In genomic region chr14:77565289-77566081, GRCh38 we compare ENCODE assay signal across 11 cellular contexts. TPM values are rescaled to one million over a fixed set of nuclear protein-coding genes. Genes with fewer than 3 reads are reported as not detected.
DNase-seq lines count a peak whose midpoint lies in the region; ATAC-seq, FAIRE-seq and TF ChIP-seq lines count a peak whose summit lies in the region.
"Had no signal": no experiment of that assay in that cellular context is flagged by ENCODE, and none has a peak within 500 bp of the region (broad histone marks: within the 10 kb centered on the region; RNA-seq: fewer than 3 reads in every experiment).

No MANE protein-coding gene starts in this region.

- in situ Hi-C loops in HepG2 (cut with HindIII; ENCODE audit: extremely low pct_ligation_motif_present, low pct_unique_long_range_greater_than_20kb) = no loop called here

- no peaks in the 10 kb centered on the region for H3K27me3 ChIP-seq in right lobe of liver
- H3K27me3 ChIP-seq in HepG2 (ENCODE audit: control insufficient read depth in 1 of 2, insufficient read depth in 2 of 2, low read length in 2 of 2) = no peaks in the 10 kb centered on the region; a peak in 1 of 5 replicates
- H3K27me3 ChIP-seq in CD4-positive, alpha-beta memory T cell (ENCODE audit: insufficient read depth, low read length) = no peaks in the 10 kb centered on the region
- H3K27me3 ChIP-seq in psoas muscle (ENCODE audit: insufficient read depth in 3 of 3, low read length in 2 of 3) = no peaks in the 10 kb centered on the region
- H3K27me3 ChIP-seq: BLaER1 treated with 17β-estradiol and CSF1 and Interleukin-3, amounts not matched to agents 10 nM and 100 nM had no signal

- H3K36me3 Mint-ChIP-seq in activated T-helper 17 cell treated with anti-CD3 and anti-CD28 coated beads, Interleukin-2, amount 50 U/mL, for 72 hours (ENCODE audit: low read depth) = peaks cover 57% of the 10 kb centered on the region
- peaks cover 36 to 50% of the 10 kb centered on the region in 2 donors for H3K36me3 Mint-ChIP-seq in CD4-positive, alpha-beta memory T cell

- no TSS peak for BruUV-seq in HepG2 (replicated peaks; lab: Mats Ljungman, UMichigan)

- TF ChIP-seq POLR2A in right lobe of liver (IDR thresholded peaks at IDR 0.05) (no peak), HepG2 (IDR thresholded peaks at IDR 0.05; ENCODE audit: insufficient read depth in 1 of 2, low read depth in 2 of 2, low read length in 2 of 2) (no peak)

- DNase-seq in right lobe of liver (no peak), HepG2 (ENCODE audit: low spot score) (no peak), kidney glomerular epithelial cell (lab: John Stamatoyannopoulos, UW) (peak; percentile 15), NCI-H345 treated with DMSO at 0.1 percent for 48 hours (lab: John Stamatoyannopoulos, UW; ENCODE audit: unreplicated experiment) (no peak), psoas muscle (no peak)
- DNase-seq in CD4-positive, alpha-beta memory T cell = no peak

- H3K4me1 Mint-ChIP-seq in activated T-helper 17 cell treated with anti-CD3 and anti-CD28 coated beads, Interleukin-2, amount 50 U/mL, for 72 hours = peaks cover 6% of the 10 kb centered on the region
- H3K4me1 Mint-ChIP-seq in CD4-positive, alpha-beta memory T cell = peaks cover 5 to 10% (median 9%) of the 10 kb centered on the region in 4 donors

- TF ChIP-seq EP300 in HepG2 (IDR thresholded peaks at IDR 0.05; ENCODE audit: low read depth in 2 of 2, low read length in 2 of 2) (no peak), HepG2 (CRISPR knock-in tag; IDR thresholded peaks at IDR 0.05; ENCODE audit: borderline replicate concordance) (no peak)

- FAIRE-seq in HepG2 (lab: Jason Lieb, UNC) = no peak

- H3K4me3 ChIP-seq in right lobe of liver (no peak overlapping the region), HepG2 (replicated peaks in 1 of 3; ENCODE audit: insufficient read depth in 1 of 3, low read depth in 2 of 3, low read length in 3 of 3) (no peak overlapping the region), psoas muscle (no peak overlapping the region)
- H3K4me3 ChIP-seq in CD4-positive, alpha-beta memory T cell (ENCODE audit: low read length in 2 of 2) = no peak overlapping the region
- H3K4me3 ChIP-seq: BLaER1 treated with 17β-estradiol and CSF1 and Interleukin-3, amounts not matched to agents 10 nM and 100 nM; GM23338; thoracic aorta had no signal

- H3K9ac ChIP-seq in HepG2 (ENCODE audit: insufficient read depth, low read depth, low read length) = no peak overlapping the region
- H3K9ac ChIP-seq: BLaER1 treated with 17β-estradiol and CSF1 and Interleukin-3, amounts not matched to agents 10 nM and 100 nM had no signal

- H2AFZ ChIP-seq in HepG2 (ENCODE audit: low read length) = no peak overlapping the region
- H2AFZ ChIP-seq: GM23338 had no signal

- no peak overlapping the region for H3K4me2 ChIP-seq in HepG2 (ENCODE audit: low read depth, low read length)
- H3K4me2 ChIP-seq: GM23338 had no signal

- ATAC-seq in right lobe of liver (peak; percentile 21 to 46 (median 40)), HepG2 (no peak), HG03378 (IDR thresholded peaks at IDR 0.05; ENCODE audit: unreplicated experiment) (no peak), psoas muscle (no peak)
- peak; percentile 99 for ATAC-seq in activated T-helper 17 cell treated with anti-CD3 and anti-CD28 coated beads, Interleukin-2, amount 50 U/mL, for 72 hours (replicated peaks)
- ATAC-seq: GM23338 had no signal

- POLR2A ChIA-PET in HepG2 (lab: Yijun Ruan, JAX) = interaction anchor here (0.7 kb wide), 1 partner anchor 133 kb away, joined by 3 read pairs; no protein-coding TSS in a partner anchor
- POLR2A ChIA-PET in CD4-positive, alpha-beta memory T cell (lab: Charles Lee; ENCODE audit: partially characterized antibody) = no interaction called here

- no peaks in the 10 kb centered on the region for H3K9me3 Mint-ChIP-seq in activated T-helper 17 cell treated with anti-CD3 and anti-CD28 coated beads, Interleukin-2, amount 50 U/mL, for 72 hours
- H3K9me3 Mint-ChIP-seq in CD4-positive, alpha-beta memory T cell = peaks cover 0 to 2% (median 0%) of the 10 kb centered on the region in 8 donors
- H3K9me3 Mint-ChIP-seq: GM23338 had no signal

- H3K9me3 ChIP-seq in right lobe of liver = no peaks in the 10 kb centered on the region
- no peaks in the 10 kb centered on the region for H3K9me3 ChIP-seq in HepG2 (ENCODE audit: low read length)
- H3K9me3 ChIP-seq in CD4-positive, alpha-beta memory T cell (ENCODE audit: control insufficient read depth in 1 of 2, low read length in 2 of 2) = no peaks in the 10 kb centered on the region
- no peaks in the 10 kb centered on the region for H3K9me3 ChIP-seq in psoas muscle
- H3K9me3 ChIP-seq: BLaER1 treated with 17β-estradiol and CSF1 and Interleukin-3, amounts not matched to agents 10 nM and 100 nM; thoracic aorta had no signal

- H4K20me1 ChIP-seq in HepG2 (ENCODE audit: insufficient read depth, low read length) = no peaks in the 10 kb centered on the region

- intact Hi-C loops in right lobe of liver (cut with DNase I) (no loop called here), HepG2 (cut with micrococcal nuclease; ENCODE audit: unreplicated experiment) (no loop called here), psoas muscle (cut with DNase I) (no loop called here)
- intact Hi-C loops in CD4-positive, alpha-beta memory T cell (cut with micrococcal nuclease) = no loop called here

- H3K36me3 ChIP-seq in right lobe of liver (no peaks in the 10 kb centered on the region), HepG2 (replicated peaks in 1 of 2; ENCODE audit: control insufficient read depth in 1 of 2, insufficient read depth in 2 of 2, low read length in 2 of 2) (peaks cover 0 to 17% of the 10 kb centered on the region in 2 experiments; a peak in 2 of 5 replicates), psoas muscle (ENCODE audit: insufficient read depth in 1 of 2, low read depth in 1 of 2) (peaks cover 2 to 35% of the 10 kb centered on the region in 2 donors)
- H3K36me3 ChIP-seq in CD4-positive, alpha-beta memory T cell (ENCODE audit: insufficient read depth, low read length) = peaks cover 14% of the 10 kb centered on the region

- H3K4me1 ChIP-seq in right lobe of liver (no peaks in the 10 kb centered on the region), HepG2 (ENCODE audit: insufficient read depth, low read length) (no peaks in the 10 kb centered on the region), psoas muscle (no peaks in the 10 kb centered on the region)
- no peaks in the 10 kb centered on the region for H3K4me1 ChIP-seq in CD4-positive, alpha-beta memory T cell (ENCODE audit: insufficient read depth, low read length)

- no peaks in the 10 kb centered on the region for H3K79me2 ChIP-seq in HepG2 (ENCODE audit: insufficient read depth, low read length)

- no peaks in the 10 kb centered on the region for H3K27me3 Mint-ChIP-seq in activated T-helper 17 cell treated with anti-CD3 and anti-CD28 coated beads, Interleukin-2, amount 50 U/mL, for 72 hours
- no peaks in the 10 kb centered on the region for H3K27me3 Mint-ChIP-seq in CD4-positive, alpha-beta memory T cell

- H3K4me3 Mint-ChIP-seq in activated T-helper 17 cell treated with anti-CD3 and anti-CD28 coated beads, Interleukin-2, amount 50 U/mL, for 72 hours = peak overlapping the region; percentile 9
- no peak overlapping the region for H3K4me3 Mint-ChIP-seq in CD4-positive, alpha-beta memory T cell
- H3K4me3 Mint-ChIP-seq: GM23338 had no signal

- TF ChIP-seq CTCF in right lobe of liver (IDR thresholded peaks at IDR 0.05) (no peak), HepG2 (CRISPR knock-in tag; IDR thresholded peaks at IDR 0.05) (no peak), psoas muscle (IDR thresholded peaks at IDR 0.05) (no peak)

- H3K27ac ChIP-seq in right lobe of liver (peak overlapping the region in 1 of 3 donors; percentile 9), HepG2 (ENCODE audit: extremely low read length, insufficient read depth, low read length) (no peak overlapping the region), psoas muscle (no peak overlapping the region)
- no peak overlapping the region for H3K27ac ChIP-seq in CD4-positive, alpha-beta memory T cell (ENCODE audit: low read depth, low read length)

- WGBS in right lobe of liver (ENCODE audit: insufficient coverage, low coverage, low lambda C conversion rate, missing lambda C conversion rate) = 69% methylated on average over 9 of the region's 9 CpGs
- 84% methylated on average over 9 of the region's 9 CpGs for WGBS in HepG2 (ENCODE audit: low lambda C conversion rate)
- 76 to 80% (median 76%) methylated on average over 9 of the region's 9 CpGs for WGBS in psoas muscle, 3 donors

- peak overlapping the region; percentile 40 for H3K27ac Mint-ChIP-seq in activated T-helper 17 cell treated with anti-CD3 and anti-CD28 coated beads, Interleukin-2, amount 50 U/mL, for 72 hours
- peak overlapping the region in 3 of 7 donors; percentile 13 to 81 (median 76) for H3K27ac Mint-ChIP-seq in CD4-positive, alpha-beta memory T cell
- H3K27ac Mint-ChIP-seq: GM23338 had no signal

- no peak for TF ChIP-seq RAD21 in HepG2 (CRISPR knock-in tag; IDR thresholded peaks at IDR 0.05)

- CTCF ChIA-PET in HepG2 (lab: Yijun Ruan, JAX; ENCODE audit: low intra/inter-chr PET ratio, low total read pairs) = no interaction called here
- CTCF ChIA-PET in CD4-positive, alpha-beta memory T cell (lab: Charles Lee; ENCODE audit: partially characterized antibody) = interaction anchor here (0.6 to 1.1 kb wide), 4 partner anchors 10 to 94 kb away, joined by 3 to 4 read pairs (median 4); no protein-coding TSS in a partner anchor

RNA-seq across cellular contexts. Expression of gene SPTLC2, which starts 51.0 kb away (rescaled TPM):
- 10 to 100 TPM in 3 of 6 experiments, 1 to 10 TPM in 3; 5.9 to 16.4 (median 10.7) TPM for total RNA-seq in right lobe of liver
- 15.1 and 17.5 TPM in 2 replicates for total RNA-seq in HepG2 (2016; rRNA removed; fragmentation: Illumina TruSeq; extraction: Trizol)
- 2.4 and 4.6 TPM in 2 replicates for total RNA-seq in HepG2 (2016; cell fraction: cytosol; rRNA removed; fragmentation: Illumina TruSeq; extraction: Trizol; ENCODE audit: low read depth)
- 11.9 and 16.4 TPM in 2 replicates for total RNA-seq in HepG2 (2016; cell fraction: insoluble cytoplasmic fraction; rRNA removed; fragmentation: Illumina TruSeq; extraction: Trizol)
- total RNA-seq in HepG2 (2016; cell fraction: membrane; rRNA removed; fragmentation: Illumina TruSeq; extraction: Trizol) = 3.3 and 3.6 TPM in 2 replicates
- total RNA-seq in HepG2 (2016; cell fraction: nucleus; rRNA removed; fragmentation: Illumina TruSeq; extraction: Trizol) = 21.8 and 22.9 TPM in 2 replicates
- polyA plus RNA-seq in HepG2 (2011; rRNA removed) = 11.2 and 17.4 TPM in 2 replicates
- polyA plus RNA-seq in HepG2 (2011; cell fraction: cytosol; rRNA removed) = 7.6 and 8.0 TPM in 2 replicates
- polyA plus RNA-seq in HepG2 (2011; cell fraction: nucleus; rRNA removed) = 2.6 and 4.9 TPM in 2 replicates
- polyA plus RNA-seq in HepG2 (2012) = 10.4 and 11.4 TPM in 2 replicates
- polyA plus RNA-seq in HepG2 (2016; cell fraction: cytosol; fragmentation: Illumina TruSeq; extraction: Trizol; ENCODE audit: low read depth) = 0.88 and 1.1 TPM in 2 replicates
- 7.2 and 8.9 TPM in 2 replicates for polyA plus RNA-seq in HepG2 (2016; cell fraction: insoluble cytoplasmic fraction; fragmentation: Illumina TruSeq; extraction: Trizol; ENCODE audit: low read depth)
- 1.3 and 2.0 TPM in 2 replicates for polyA plus RNA-seq in HepG2 (2016; cell fraction: membrane; fragmentation: Illumina TruSeq; extraction: Trizol; ENCODE audit: low read depth)
- polyA plus RNA-seq in HepG2 (2016; cell fraction: nucleus; fragmentation: Illumina TruSeq; extraction: Trizol; ENCODE audit: insufficient read depth, low read depth) = 19.4 and 29.7 TPM in 2 replicates
- polyA minus RNA-seq in HepG2 (2011; rRNA and poly(A)+ RNA removed; ENCODE audit: low replicate concordance) = 8.2 and 23.4 TPM in 2 replicates
- 8.0 and 18.2 TPM in 2 replicates for polyA minus RNA-seq in HepG2 (2011; cell fraction: cytosol; rRNA and poly(A)+ RNA removed)
- 9.4 and 11.9 TPM in 2 replicates for polyA minus RNA-seq in HepG2 (2011; cell fraction: nucleus; rRNA and poly(A)+ RNA removed)
- total RNA-seq in activated T-helper 17 cell treated with anti-CD3 and anti-CD28 coated beads, Interleukin-2, amount 50 U/mL, for 72 hours = 10 to 100 TPM; 17.4 to 27.2 TPM
- total RNA-seq in CD4-positive, alpha-beta memory T cell = 10 to 100 TPM; 25.9 to 31.3 TPM
- 10 to 100 TPM; 11.2 to 23.7 TPM for polyA plus RNA-seq in CD4-positive, alpha-beta memory T cell
- 1 to 10 TPM; 5.8 to 9.0 (median 6.6) TPM for total RNA-seq in psoas muscle
- 1 to 10 TPM; 2.4 to 5.5 (median 4.5) TPM for polyA plus RNA-seq in psoas muscle

Comparison
In these comparisons a context has a peak if more than half of its experiments do, and no peak if none do; other contexts are left out.
1. ATAC-seq: peak in right lobe of liver (4 of 4) and activated T-helper 17 cell treated with anti-CD3 and anti-CD28 coated beads, Interleukin-2, amount 50 U/mL, for 72 hours (single experiment); none in HepG2 (single experiment), HG03378 (single experiment) and psoas muscle (0 of 4).